ENCODE assay signal across 10 cellular contexts in the genomic region with DNA sequence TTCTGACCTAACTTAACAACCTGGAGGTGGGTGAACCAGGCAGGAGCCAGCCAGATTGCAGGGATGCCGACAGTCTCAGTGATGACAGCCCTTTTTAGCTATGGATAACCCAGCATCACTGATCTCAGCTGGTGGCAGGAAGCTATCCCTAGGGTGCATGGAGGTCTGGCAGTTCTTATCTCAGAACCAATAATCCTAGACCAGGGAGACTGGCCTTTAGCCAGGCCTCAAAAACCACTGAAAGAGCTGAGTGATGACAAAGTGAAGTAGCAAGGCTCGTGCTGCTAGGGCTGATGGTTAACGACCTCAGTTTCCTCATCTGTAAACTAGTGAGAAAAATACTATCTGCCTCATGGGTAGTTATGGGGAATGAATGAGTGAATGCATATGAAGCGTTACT.
DNase-seq lines count a peak whose midpoint lies in the region; ATAC-seq and TF ChIP-seq lines count a peak whose summit lies in the region.
"Had no signal": no experiment of that assay in that cellular context is flagged by ENCODE, and none has a peak within 500 bp of the region (broad histone marks: within the 10 kb centered on the region; RNA-seq: fewer than 3 reads in every experiment).

No MANE protein-coding gene starts in this region.

- H3K4me3 Mint-ChIP-seq in activated CD4-positive, alpha-beta T cell treated with anti-CD3 and anti-CD28 coated beads, Interleukin-2, amount 10 ng/mL, durations not matched to agents 24 days and 14 days, result peak overlapping the region; percentile 24
- H3K4me3 Mint-ChIP-seq in activated CD4-positive, alpha-beta T cell treated with anti-CD3 and anti-CD28 coated beads, Interleukin-2, amount 10 ng/mL, durations not matched to agents 7 days and 5 days, result no peak overlapping the region

- H2AFZ ChIP-seq in Karpas-422 (ENCODE audit: low read length) (no peak overlapping the region), neural cell (ENCODE audit: low read depth, low read length) (no peak overlapping the region)

- H3F3A ChIP-seq in neural cell (ENCODE audit: insufficient read depth, low read length, poor library complexity, severe bottlenecking), result no peaks in the 10 kb centered on the region

- ATAC-seq in GM18519 (IDR thresholded peaks at IDR 0.05; ENCODE audit: low FRiP score, unreplicated experiment), result no peak
- ATAC-seq: Panc1 had no signal

- no peaks in the 10 kb centered on the region for H3K9me2 ChIP-seq in Karpas-422 (replicated peaks; ENCODE audit: insufficient read depth, low read length)
- H3K9me2 ChIP-seq in neural cell (ENCODE audit: insufficient read depth, low read length), result no peaks in the 10 kb centered on the region

- H3K9me3 Mint-ChIP-seq in activated CD4-positive, alpha-beta T cell treated with anti-CD3 and anti-CD28 coated beads, Interleukin-2, amount 10 ng/mL, durations not matched to agents 24 days and 14 days, result no peaks in the 10 kb centered on the region
- H3K9me3 Mint-ChIP-seq in activated CD4-positive, alpha-beta T cell treated with anti-CD3 and anti-CD28 coated beads, Interleukin-2, amount 10 ng/mL, durations not matched to agents 7 days and 5 days, result no peaks in the 10 kb centered on the region

- H4K20me1 ChIP-seq in Karpas-422 (ENCODE audit: insufficient read depth, low read depth, low read length), result no peaks in the 10 kb centered on the region
- H4K20me1 ChIP-seq in neural cell (ENCODE audit: insufficient read depth), result no peaks in the 10 kb centered on the region

- H3K9me3 ChIP-seq in Karpas-422 (ENCODE audit: low read length) (no peaks in the 10 kb centered on the region), neural cell (ENCODE audit: low read length) (no peaks in the 10 kb centered on the region), suprapubic skin (no peaks in the 10 kb centered on the region)

- H3K36me3 Mint-ChIP-seq in activated CD4-positive, alpha-beta T cell treated with anti-CD3 and anti-CD28 coated beads, Interleukin-2, amount 10 ng/mL, durations not matched to agents 24 days and 14 days (ENCODE audit: low read depth), result peaks cover 2% of the 10 kb centered on the region
- no peaks in the 10 kb centered on the region for H3K36me3 Mint-ChIP-seq in activated CD4-positive, alpha-beta T cell treated with anti-CD3 and anti-CD28 coated beads, Interleukin-2, amount 10 ng/mL, durations not matched to agents 7 days and 5 days (ENCODE audit: low read depth)

- TF ChIP-seq CTCF in neural cell (IDR thresholded peaks at IDR 0.05; ENCODE audit: poor library complexity, severe bottlenecking), result no peak
- no peak for TF ChIP-seq CTCF in suprapubic skin (IDR thresholded peaks at IDR 0.05)

- TF ChIP-seq EP300 in neural cell (conservative IDR thresholded peaks at IDR 0.05; ENCODE audit: poor library complexity, severe bottlenecking) (no peak), suprapubic skin (IDR thresholded peaks at IDR 0.05) (no peak)

- POLR2A ChIA-PET in activated CD4-positive, alpha-beta T cell treated with anti-CD3 and anti-CD28 coated beads, Interleukin-2, amount 10 ng/mL, durations not matched to agents 7 days and 5 days (lab: Charles Lee), result no interaction called here

- H3K4me1 ChIP-seq in Karpas-422 (ENCODE audit: low read length), result peaks cover 45% of the 10 kb centered on the region
- peaks cover 32% of the 10 kb centered on the region for H3K4me1 ChIP-seq in suprapubic skin

- 67% methylated on average over 4 of the region's 4 CpGs for WGBS in suprapubic skin

- no peaks in the 10 kb centered on the region for H3K27me3 ChIP-seq in Karpas-422 (ENCODE audit: low read length)
- H3K27me3 ChIP-seq in neural cell (ENCODE audit: insufficient read depth, low read depth, low read length), result peaks cover 2% of the 10 kb centered on the region
- H3K27me3 ChIP-seq in suprapubic skin, result no peaks in the 10 kb centered on the region

- intact Hi-C loops in activated CD4-positive, alpha-beta T cell treated with anti-CD3 and anti-CD28 coated beads, Interleukin-2, amount 10 ng/mL, durations not matched to agents 24 days and 14 days (cut with micrococcal nuclease), result loop anchor here (10.0 kb wide), 2 partner anchors 319 to 831 kb away; partner anchors contain the start of gene VPS41

- H3K27me3 Mint-ChIP-seq in activated CD4-positive, alpha-beta T cell treated with anti-CD3 and anti-CD28 coated beads, Interleukin-2, amount 10 ng/mL, durations not matched to agents 24 days and 14 days, result peaks cover 2% of the 10 kb centered on the region
- no peaks in the 10 kb centered on the region for H3K27me3 Mint-ChIP-seq in activated CD4-positive, alpha-beta T cell treated with anti-CD3 and anti-CD28 coated beads, Interleukin-2, amount 10 ng/mL, durations not matched to agents 7 days and 5 days

- H3K27ac ChIP-seq in Karpas-422 (ENCODE audit: low read length) (peak overlapping the region; percentile 52), neural cell (ENCODE audit: low read length) (no peak overlapping the region), suprapubic skin (no peak overlapping the region)

- H3K4me3 ChIP-seq in Karpas-422 (ENCODE audit: low read length), result peak overlapping the region; percentile 86
- peak overlapping the region; percentile 69 for H3K4me3 ChIP-seq in neural cell (ENCODE audit: low read length)
- no peak overlapping the region for H3K4me3 ChIP-seq in suprapubic skin

- peak; percentile 58 for DNase-seq in activated CD4-positive, alpha-beta T cell treated with anti-CD3 and anti-CD28 coated beads, Interleukin-2, amount 10 ng/mL, durations not matched to agents 24 days and 14 days
- DNase-seq in activated CD4-positive, alpha-beta T cell treated with anti-CD3 and anti-CD28 coated beads, Interleukin-2, amount 10 ng/mL, durations not matched to agents 7 days and 5 days, result no peak
- DNase-seq in Karpas-422 (no peak), astrocyte of the hippocampus (ENCODE audit: low read depth, low spot score) (peak; percentile 60), suprapubic skin (ENCODE audit: low spot score in 2 of 2) (no peak), NCI-H1048 (lab: John Stamatoyannopoulos, UW) (no peak)
- DNase-seq: NCI-H2029 had no signal

- peak overlapping the region; percentile 35 for H3K27ac Mint-ChIP-seq in activated CD4-positive, alpha-beta T cell treated with anti-CD3 and anti-CD28 coated beads, Interleukin-2, amount 10 ng/mL, durations not matched to agents 24 days and 14 days
- no peak overlapping the region for H3K27ac Mint-ChIP-seq in activated CD4-positive, alpha-beta T cell treated with anti-CD3 and anti-CD28 coated beads, Interleukin-2, amount 10 ng/mL, durations not matched to agents 7 days and 5 days

- no peak for TF ChIP-seq POLR2A in suprapubic skin (IDR thresholded peaks at IDR 0.05)

- TF ChIP-seq RAD21 in neural cell (conservative IDR thresholded peaks at IDR 0.05), result no peak

- peak overlapping the region; percentile 51 for H3K9ac ChIP-seq in Karpas-422 (ENCODE audit: low read length)
- H3K9ac ChIP-seq in neural cell (ENCODE audit: low read length), result no peak overlapping the region

- H3K79me2 ChIP-seq in Karpas-422 (ENCODE audit: low read length) (peaks cover 67% of the 10 kb centered on the region), neural cell (replicated peaks; ENCODE audit: insufficient read depth, low read length) (peaks cover 20% of the 10 kb centered on the region)

- H3K4me1 Mint-ChIP-seq in activated CD4-positive, alpha-beta T cell treated with anti-CD3 and anti-CD28 coated beads, Interleukin-2, amount 10 ng/mL, durations not matched to agents 24 days and 14 days, result peaks cover 30% of the 10 kb centered on the region
- peaks cover 35% of the 10 kb centered on the region for H3K4me1 Mint-ChIP-seq in activated CD4-positive, alpha-beta T cell treated with anti-CD3 and anti-CD28 coated beads, Interleukin-2, amount 10 ng/mL, durations not matched to agents 7 days and 5 days

- H3K36me3 ChIP-seq in Karpas-422 (ENCODE audit: insufficient read depth, low read length), result peaks cover 4% of the 10 kb centered on the region; the same call in 1 of the 2 replicates
- H3K36me3 ChIP-seq in neural cell (ENCODE audit: insufficient read depth, low read length), result no peaks in the 10 kb centered on the region
- no peaks in the 10 kb centered on the region for H3K36me3 ChIP-seq in suprapubic skin

- CTCF ChIA-PET in activated CD4-positive, alpha-beta T cell treated with anti-CD3 and anti-CD28 coated beads, Interleukin-2, amount 10 ng/mL, durations not matched to agents 7 days and 5 days (lab: Charles Lee), result interaction anchor here (1.0 to 4.4 kb wide), 6 partner anchors 10 to 157 kb away, joined by 4 to 33 read pairs (median 4); no protein-coding TSS in a partner anchor

- peak overlapping the region; percentile 91 for H3K4me2 ChIP-seq in Karpas-422 (ENCODE audit: low read depth, low read length, poor library complexity, severe bottlenecking)
- H3K4me2 ChIP-seq in neural cell (ENCODE audit: low read length), result peak overlapping the region; percentile 68

TF ChIP-seq in neural cell, 6 proteins besides CTCF, POLR2A, EP300 and RAD21 (continues in another document):
- no peak for TF ChIP-seq SMC3 (conservative IDR thresholded peaks at IDR 0.05; ENCODE audit: poor library complexity)
- no peak for TF ChIP-seq POLR2AphosphoS5 (IDR thresholded peaks at IDR 0.05)
- TF ChIP-seq MXI1 (conservative IDR thresholded peaks at IDR 0.05; ENCODE audit: poor library complexity, severe bottlenecking), result no peak
- no peak for TF ChIP-seq EZH2 (IDR thresholded peaks at IDR 0.05; ENCODE audit: borderline replicate concordance, insufficient read depth, low read length, poor library complexity, severe bottlenecking)
- TF ChIP-seq, protein P1, sequence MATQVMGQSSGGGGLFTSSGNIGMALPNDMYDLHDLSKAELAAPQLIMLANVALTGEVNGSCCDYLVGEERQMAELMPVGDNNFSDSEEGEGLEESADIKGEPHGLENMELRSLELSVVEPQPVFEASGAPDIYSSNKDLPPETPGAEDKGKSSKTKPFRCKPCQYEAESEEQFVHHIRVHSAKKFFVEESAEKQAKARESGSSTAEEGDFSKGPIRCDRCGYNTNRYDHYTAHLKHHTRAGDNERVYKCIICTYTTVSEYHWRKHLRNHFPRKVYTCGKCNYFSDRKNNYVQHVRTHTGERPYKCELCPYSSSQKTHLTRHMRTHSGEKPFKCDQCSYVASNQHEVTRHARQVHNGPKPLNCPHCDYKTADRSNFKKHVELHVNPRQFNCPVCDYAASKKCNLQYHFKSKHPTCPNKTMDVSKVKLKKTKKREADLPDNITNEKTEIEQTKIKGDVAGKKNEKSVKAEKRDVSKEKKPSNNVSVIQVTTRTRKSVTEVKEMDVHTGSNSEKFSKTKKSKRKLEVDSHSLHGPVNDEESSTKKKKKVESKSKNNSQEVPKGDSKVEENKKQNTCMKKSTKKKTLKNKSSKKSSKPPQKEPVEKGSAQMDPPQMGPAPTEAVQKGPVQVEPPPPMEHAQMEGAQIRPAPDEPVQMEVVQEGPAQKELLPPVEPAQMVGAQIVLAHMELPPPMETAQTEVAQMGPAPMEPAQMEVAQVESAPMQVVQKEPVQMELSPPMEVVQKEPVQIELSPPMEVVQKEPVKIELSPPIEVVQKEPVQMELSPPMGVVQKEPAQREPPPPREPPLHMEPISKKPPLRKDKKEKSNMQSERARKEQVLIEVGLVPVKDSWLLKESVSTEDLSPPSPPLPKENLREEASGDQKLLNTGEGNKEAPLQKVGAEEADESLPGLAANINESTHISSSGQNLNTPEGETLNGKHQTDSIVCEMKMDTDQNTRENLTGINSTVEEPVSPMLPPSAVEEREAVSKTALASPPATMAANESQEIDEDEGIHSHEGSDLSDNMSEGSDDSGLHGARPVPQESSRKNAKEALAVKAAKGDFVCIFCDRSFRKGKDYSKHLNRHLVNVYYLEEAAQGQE (IDR thresholded peaks at IDR 0.05; ENCODE audit: borderline replicate concordance), result no peak

Comparison
In these comparisons a context has a peak if more than half of its experiments do, and no peak if none do; other contexts are left out.
1. DNase-seq: peak in activated CD4-positive, alpha-beta T cell treated with anti-CD3 and anti-CD28 coated beads, Interleukin-2, amount 10 ng/mL, durations not matched to agents 24 days and 14 days (single experiment) and astrocyte of the hippocampus (single experiment); none in activated CD4-positive, alpha-beta T cell treated with anti-CD3 and anti-CD28 coated beads, Interleukin-2, amount 10 ng/mL, durations not matched to agents 7 days and 5 days (single experiment), Karpas-422 (single experiment), suprapubic skin (0 of 2) and NCI-H1048 (single experiment).